18 cellular contexts compared by ENCODE assay signal in the genomic region with DNA sequence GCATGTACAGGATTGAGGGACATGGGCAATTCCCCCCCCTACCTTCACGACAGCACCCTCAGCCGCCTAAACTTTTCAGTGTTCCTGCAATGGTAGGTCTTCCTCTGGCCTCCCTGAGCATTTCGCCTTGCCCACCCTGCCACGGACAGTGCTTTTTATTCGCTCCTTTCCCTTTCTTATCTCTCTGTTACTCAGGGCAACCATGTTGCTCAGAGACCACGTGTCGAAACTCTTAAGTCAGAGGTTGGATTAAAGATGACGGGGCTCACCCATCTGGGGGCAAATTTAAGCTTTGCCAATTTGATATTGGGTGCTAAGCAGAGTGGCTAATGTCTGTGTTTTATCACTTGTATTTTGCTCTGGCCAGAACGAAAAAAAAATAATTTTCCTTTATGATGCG. TPM values are rescaled to one million over a fixed set of nuclear protein-coding genes. Genes with fewer than 3 reads are reported as not detected.
"Had no signal": no experiment of that assay in that cellular context is flagged by ENCODE, and none has a peak within 500 bp of the region (broad histone marks: within the 10 kb centered on the region; RNA-seq: fewer than 3 reads in every experiment).

No MANE protein-coding gene starts in this region.

- DNase-seq: effector memory CD4-positive, alpha-beta T cell; esophagus squamous epithelium; foreskin fibroblast; immature natural killer cell; kidney; left cardiac atrium; left ventricle myocardium inferior; lower lobe of right lung; mesenchymal stem cell; naive B cell; posterior cingulate gyrus; stimulated activated naive CD4-positive, alpha-beta T cell; stomach; trophoblast cell had no signal

- H3K4me3 ChIP-seq: esophagus squamous epithelium, left ventricle myocardium inferior, lower lobe of right lung, skin epidermis had no signal

- H3K9me3 ChIP-seq: esophagus squamous epithelium, lower lobe of right lung, neutrophil had no signal

- ATAC-seq: left cardiac atrium, lower lobe of right lung, sciatic nerve had no signal

- H3K27ac ChIP-seq: epithelial cell of prostate, esophagus squamous epithelium, left ventricle myocardium inferior, lower lobe of right lung, neutrophil, skin epidermis, stomach had no signal

- H3K36me3 ChIP-seq: esophagus squamous epithelium, left ventricle myocardium inferior, lower lobe of right lung, neutrophil, stomach had no signal

- H3K27me3 ChIP-seq: esophagus squamous epithelium, neutrophil, stomach had no signal

- H3K4me1 ChIP-seq: esophagus squamous epithelium, left ventricle myocardium inferior, lower lobe of right lung, stomach had no signal

RNA-seq across cellular contexts. Expression of a gene that starts 20.4 kb away (rescaled TPM):
- polyA plus RNA-seq: immature natural killer cell had no signal
